8 cellular contexts compared by ENCODE assay signal in the genomic region with DNA sequence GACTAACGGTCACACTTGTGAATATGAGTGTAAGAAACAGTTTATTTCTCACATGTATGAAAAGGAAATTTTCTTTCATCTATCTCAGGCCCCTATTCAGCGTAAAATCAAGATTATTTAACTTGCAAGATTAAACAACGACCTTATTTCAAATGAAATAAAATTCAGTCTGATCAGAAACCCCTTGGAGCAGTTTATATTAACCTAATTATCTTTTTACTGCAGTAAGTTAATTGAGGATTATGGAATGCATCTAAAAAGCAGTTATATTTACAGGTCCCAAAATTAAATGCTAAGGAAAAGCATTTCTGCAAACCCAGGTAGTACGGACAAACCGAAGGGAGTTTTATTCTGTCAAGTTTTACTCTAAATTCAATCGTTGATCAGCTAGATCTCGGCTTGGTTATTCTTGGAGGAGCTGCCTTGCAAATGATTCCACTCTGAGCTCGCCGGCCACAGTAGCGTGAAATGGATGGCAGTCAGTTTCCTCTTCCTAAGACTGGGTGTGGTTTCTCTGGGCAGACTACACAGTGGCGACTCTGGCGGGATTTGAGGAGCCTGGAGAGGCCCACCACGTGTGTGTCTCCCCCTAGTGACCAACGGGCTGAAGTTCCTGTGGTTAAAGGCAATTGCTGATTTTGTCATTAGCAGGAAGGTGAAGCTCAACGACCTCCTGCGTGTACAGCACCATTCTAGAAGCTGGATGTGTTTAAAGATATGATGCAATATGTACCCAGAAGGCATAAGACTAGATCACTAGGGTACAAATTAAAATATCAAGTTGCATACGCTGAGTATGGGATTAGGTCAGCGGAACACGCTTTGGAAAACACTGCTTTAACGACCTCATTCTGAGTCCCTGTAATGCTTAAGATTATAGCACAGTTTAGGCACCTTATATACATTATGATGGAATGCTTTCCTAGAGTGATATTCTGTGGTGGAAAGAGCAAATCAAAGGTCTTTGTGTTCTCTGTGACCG. TPM values are rescaled to one million over a fixed set of nuclear protein-coding genes. Genes with fewer than 3 reads are reported as not detected.
A peak's percentile ranks its signal among the peaks of the same experiment; 100 is the strongest.
DNase-seq lines count a peak whose midpoint lies in the region; ATAC-seq and TF ChIP-seq lines count a peak whose summit lies in the region.

No MANE protein-coding gene starts in this region.

- H3K9me3 ChIP-seq in DND-41 (ENCODE audit: insufficient read depth, low read length, severe bottlenecking): no peaks in the 10 kb centered on the region

- H3K36me3 ChIP-seq in DND-41 (ENCODE audit: insufficient read depth, low read length): peaks cover 16% of the 10 kb centered on the region; the same call in 1 of the 2 replicates

- TF ChIP-seq CTCF in DND-41 (IDR thresholded peaks at IDR 0.05; ENCODE audit: borderline replicate concordance, extremely low read depth, low read length, poor library complexity, severe bottlenecking): peak; percentile 91
- TF ChIP-seq CTCF in fibroblast of mammary gland (conservative IDR thresholded peaks at IDR 0.05; ENCODE audit: control insufficient read depth, insufficient read depth, low read depth, low read length): peak; percentile 98

- DNase-seq in DND-41 (peak; percentile 91), activated T-helper 1 cell treated with Interleukin-2 at 50 U/mL for 16 hours (ENCODE audit: low read depth) (peak; percentile 47), fibroblast of mammary gland (ENCODE audit: low read depth) (peak; percentile 98)
- DNase-seq in Jurkat, Clone E6-1 (ENCODE audit: low read depth, low spot score): peak; percentile 94
- DNase-seq in naive thymus-derived CD8-positive, alpha-beta T cell: peak; percentile 43 to 85 (median 70)
- peak; percentile 26 to 69 (median 53) for DNase-seq in stimulated activated naive CD4-positive, alpha-beta T cell (lab: John Stamatoyannopoulos, UW)

- H3K9ac ChIP-seq in DND-41 (ENCODE audit: low read depth, low read length): peak overlapping the region; percentile 74

- no peaks in the 10 kb centered on the region for H3K9me3 Mint-ChIP-seq in naive thymus-derived CD8-positive, alpha-beta T cell

- no peaks in the 10 kb centered on the region for H3K27me3 Mint-ChIP-seq in naive thymus-derived CD8-positive, alpha-beta T cell

- H3K27ac ChIP-seq in DND-41 (ENCODE audit: low read length): peak overlapping the region; percentile 85

- H3K79me2 ChIP-seq in DND-41 (ENCODE audit: insufficient read depth, low read length): peaks cover 39% of the 10 kb centered on the region

- peaks cover 19 to 30% (median 29%) of the 10 kb centered on the region in 4 donors for H3K4me1 Mint-ChIP-seq in naive thymus-derived CD8-positive, alpha-beta T cell

- H4K20me1 ChIP-seq in DND-41 (ENCODE audit: insufficient read depth, low read length): no peaks in the 10 kb centered on the region

- H3K36me3 Mint-ChIP-seq in naive thymus-derived CD8-positive, alpha-beta T cell: peaks cover 0 to 2% (median 0%) of the 10 kb centered on the region in 3 donors

- ATAC-seq in DND-41 (ENCODE audit: insufficient read depth, low read depth) (peak; percentile 78), GM21619 (IDR thresholded peaks at IDR 0.05; ENCODE audit: unreplicated experiment) (peak; percentile 82)
- peak; percentile 56 to 59 for ATAC-seq in naive thymus-derived CD8-positive, alpha-beta T cell

- peak overlapping the region; percentile 67 to 80 for H3K4me3 ChIP-seq in DND-41 (ENCODE audit: low read depth in 1 of 2, low read length in 2 of 2)
- peak overlapping the region; percentile 88 for H3K4me3 ChIP-seq in Jurkat, Clone E6-1 (ENCODE audit: low read length)
- H3K4me3 ChIP-seq in fibroblast of mammary gland (ENCODE audit: control insufficient read depth, low read depth, low read length): peak overlapping the region; percentile 68

- POLR2A ChIA-PET in naive thymus-derived CD8-positive, alpha-beta T cell (lab: Charles Lee): interaction anchor here (1.2 to 3.6 kb wide), 4 partner anchors 9 to 36 kb away, joined by 3 to 27 read pairs (median 4); a partner anchor contains a TSS

- H3K27me3 ChIP-seq in DND-41 (ENCODE audit: insufficient read depth, low read length, poor library complexity): peaks cover 1% of the 10 kb centered on the region

- H3K27ac Mint-ChIP-seq in naive thymus-derived CD8-positive, alpha-beta T cell: peak overlapping the region; percentile 94 to 100 (median 98)

- H3K4me3 Mint-ChIP-seq in naive thymus-derived CD8-positive, alpha-beta T cell: peak overlapping the region; percentile 88 to 99 (median 94)

- peaks cover 25% of the 10 kb centered on the region for H3K4me1 ChIP-seq in DND-41 (ENCODE audit: insufficient read depth, low read length)

- peak overlapping the region; percentile 78 for H2AFZ ChIP-seq in DND-41 (ENCODE audit: low read depth, low read length)

- peak overlapping the region; percentile 60 for H3K4me2 ChIP-seq in DND-41 (ENCODE audit: insufficient read depth, low read length)

TF ChIP-seq in PFSK-1, 5 proteins besides CTCF, POLR2A, EP300 and RAD21:
- TF ChIP-seq SIN3A (IDR thresholded peaks at IDR 0.05; ENCODE audit: borderline replicate concordance, insufficient read depth, low read length) (peak; percentile 67; the same call in 1 of the 2 replicates), TAF1 (IDR thresholded peaks at IDR 0.05; ENCODE audit: borderline replicate concordance, insufficient read depth, low read length) (no peak), FOXP2 (optimal IDR thresholded peaks at IDR 0.05; ENCODE audit: borderline replicate concordance, extremely low read depth, extremely low read length, insufficient read depth) (peak; percentile 40), POLR2AphosphoS5 (IDR thresholded peaks at IDR 0.05; ENCODE audit: low read depth, low read length) (peak; percentile 63; the same call in 1 of the 2 replicates)
- TF ChIP-seq, protein P1, sequence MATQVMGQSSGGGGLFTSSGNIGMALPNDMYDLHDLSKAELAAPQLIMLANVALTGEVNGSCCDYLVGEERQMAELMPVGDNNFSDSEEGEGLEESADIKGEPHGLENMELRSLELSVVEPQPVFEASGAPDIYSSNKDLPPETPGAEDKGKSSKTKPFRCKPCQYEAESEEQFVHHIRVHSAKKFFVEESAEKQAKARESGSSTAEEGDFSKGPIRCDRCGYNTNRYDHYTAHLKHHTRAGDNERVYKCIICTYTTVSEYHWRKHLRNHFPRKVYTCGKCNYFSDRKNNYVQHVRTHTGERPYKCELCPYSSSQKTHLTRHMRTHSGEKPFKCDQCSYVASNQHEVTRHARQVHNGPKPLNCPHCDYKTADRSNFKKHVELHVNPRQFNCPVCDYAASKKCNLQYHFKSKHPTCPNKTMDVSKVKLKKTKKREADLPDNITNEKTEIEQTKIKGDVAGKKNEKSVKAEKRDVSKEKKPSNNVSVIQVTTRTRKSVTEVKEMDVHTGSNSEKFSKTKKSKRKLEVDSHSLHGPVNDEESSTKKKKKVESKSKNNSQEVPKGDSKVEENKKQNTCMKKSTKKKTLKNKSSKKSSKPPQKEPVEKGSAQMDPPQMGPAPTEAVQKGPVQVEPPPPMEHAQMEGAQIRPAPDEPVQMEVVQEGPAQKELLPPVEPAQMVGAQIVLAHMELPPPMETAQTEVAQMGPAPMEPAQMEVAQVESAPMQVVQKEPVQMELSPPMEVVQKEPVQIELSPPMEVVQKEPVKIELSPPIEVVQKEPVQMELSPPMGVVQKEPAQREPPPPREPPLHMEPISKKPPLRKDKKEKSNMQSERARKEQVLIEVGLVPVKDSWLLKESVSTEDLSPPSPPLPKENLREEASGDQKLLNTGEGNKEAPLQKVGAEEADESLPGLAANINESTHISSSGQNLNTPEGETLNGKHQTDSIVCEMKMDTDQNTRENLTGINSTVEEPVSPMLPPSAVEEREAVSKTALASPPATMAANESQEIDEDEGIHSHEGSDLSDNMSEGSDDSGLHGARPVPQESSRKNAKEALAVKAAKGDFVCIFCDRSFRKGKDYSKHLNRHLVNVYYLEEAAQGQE (IDR thresholded peaks at IDR 0.05; ENCODE audit: insufficient read depth in 1 of 2, low read depth in 2 of 2, low read length in 2 of 2): no peak

RNA-seq across cellular contexts. Expression of a gene that starts 36.4 kb away (rescaled TPM):
- 68.7 TPM for polyA plus RNA-seq in Jurkat, Clone E6-1 (2012; ENCODE audit: insufficient read depth, insufficient read length)
- polyA plus RNA-seq in PFSK-1 (2012; ENCODE audit: insufficient read length, low read depth): 56.5 TPM
- total RNA-seq in naive thymus-derived CD8-positive, alpha-beta T cell: 10 to 100 TPM; 66.1 to 74.8 TPM
- 10 to 100 TPM; 57.4 to 66.5 (median 61.6) TPM for polyA plus RNA-seq in naive thymus-derived CD8-positive, alpha-beta T cell

RNA-seq across cellular contexts. Expression of a gene that starts 36.6 kb away (rescaled TPM):
- 2.0 TPM for polyA plus RNA-seq in Jurkat, Clone E6-1 (2012; ENCODE audit: insufficient read depth, insufficient read length)
- 0.30 TPM for polyA plus RNA-seq in PFSK-1 (2012; ENCODE audit: insufficient read length, low read depth)
- total RNA-seq in naive thymus-derived CD8-positive, alpha-beta T cell: 1 to 10 TPM; 4.2 to 4.5 TPM
- 1 to 10 TPM in 1 of 3 donors, under 1 TPM in 2; 0.38 to 1.6 (median 0.44) TPM for polyA plus RNA-seq in naive thymus-derived CD8-positive, alpha-beta T cell

Comparison
In these comparisons a context has a peak if more than half of its experiments do, and no peak if none do; other contexts are left out.
1. Peak in every context shown above with its lines: DNase-seq, ATAC-seq, H3K4me3 ChIP-seq and H3K27ac ChIP-seq.
2. DNase-seq: peak in every context shown above with its lines; median percentile 98 in fibroblast of mammary gland; 94 in Jurkat, Clone E6-1; 91 in DND-41; 70 in naive thymus-derived CD8-positive, alpha-beta T cell; 53 in stimulated activated naive CD4-positive, alpha-beta T cell; 47 in activated T-helper 1 cell treated with Interleukin-2 at 50 U/mL for 16 hours.